ENCODE assay signal across 19 cellular contexts in the genomic region with DNA sequence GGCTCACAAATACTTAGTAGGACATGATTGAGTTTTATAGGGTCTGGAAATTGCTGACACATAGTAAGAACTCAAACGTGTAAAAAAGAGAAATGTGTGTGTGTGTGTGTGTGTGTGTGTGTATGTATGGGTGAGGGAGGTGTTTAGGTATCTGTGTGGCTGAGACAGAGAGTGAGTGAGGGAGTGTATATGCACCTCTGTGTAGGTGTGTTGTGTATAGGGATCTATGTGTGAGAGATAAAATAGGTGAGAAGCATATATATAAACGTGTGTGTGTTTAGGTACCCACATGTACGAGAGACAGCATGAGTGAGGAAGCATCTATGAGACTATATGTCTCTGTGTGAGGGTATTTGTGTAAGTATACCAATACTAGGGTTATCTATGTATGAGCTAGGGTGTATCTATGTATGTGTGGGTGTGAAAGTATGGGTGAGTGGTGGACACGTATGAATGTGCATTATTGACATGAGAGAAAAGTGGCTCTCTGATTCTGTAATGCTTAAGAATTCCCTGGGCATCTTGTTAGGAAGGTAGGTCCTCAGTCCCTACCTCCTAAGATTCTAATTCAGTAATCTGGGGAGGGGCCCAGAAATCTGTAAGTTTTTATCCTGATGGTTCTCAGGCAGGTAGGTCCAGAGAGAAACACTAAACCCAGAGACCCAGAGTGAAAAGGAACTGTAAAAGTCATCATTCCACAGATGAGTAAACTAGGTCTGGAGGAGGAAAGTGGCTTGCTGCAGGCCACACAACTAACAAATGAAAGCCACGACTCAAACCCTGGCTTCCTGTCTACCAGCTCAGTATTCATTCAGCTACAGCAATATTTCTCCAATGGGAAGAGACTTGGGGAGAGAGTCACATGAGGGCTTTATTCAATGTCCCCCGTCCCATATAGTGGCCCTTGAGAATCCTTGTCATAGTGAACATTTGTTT.
DNase-seq lines count a peak whose midpoint lies in the region; ATAC-seq lines count a peak whose summit lies in the region.
"Had no signal": no experiment of that assay in that cellular context is flagged by ENCODE, and none has a peak within 500 bp of the region (broad histone marks: within the 10 kb centered on the region; RNA-seq: fewer than 3 reads in every experiment).

No MANE protein-coding gene starts in this region.

- H3K4me3 Mint-ChIP-seq in activated naive CD8-positive, alpha-beta T cell treated with anti-CD3 and anti-CD28 coated beads, Interleukin-2, amount 50 U/mL, for 24 hours: no peak overlapping the region
- no peak overlapping the region for H3K4me3 Mint-ChIP-seq in activated naive CD8-positive, alpha-beta T cell treated with anti-CD3 and anti-CD28 coated beads for 36 hours
- H3K4me3 Mint-ChIP-seq in stimulated activated naive B cell treated with anti-CD40 and anti-IgM and Interleukin-4, amounts not matched to agents 10 μg/mL and 1 μg/mL and 100 μg/mL, for 72 hours: no peak overlapping the region
- H3K4me3 Mint-ChIP-seq: activated T-cell treated with anti-CD3 and anti-CD28 coated beads, Interleukin-2, amount 50 U/mL, for 4 hours; CD8-positive, alpha-beta T cell; naive B cell; T-helper 1 cell treated with Interleukin-12 subunit alpha and Interleukin-12 subunit beta and Interleukin-4 antibody, amounts not matched to agents 30 μg/mL and 1 μg/mL, for 36 hours had no signal

- intact Hi-C loops in left cardiac atrium (cut with DNase I): no loop called here

- ATAC-seq in activated naive CD8-positive, alpha-beta T cell treated with anti-CD3 and anti-CD28 coated beads, Interleukin-2, amount 50 U/mL, for 24 hours: peak; percentile 65
- peak; percentile 68 for ATAC-seq in GM21529 (IDR thresholded peaks at IDR 0.05; ENCODE audit: unreplicated experiment)
- peak; percentile 72 for ATAC-seq in HG03159 (IDR thresholded peaks at IDR 0.05; ENCODE audit: unreplicated experiment)
- ATAC-seq in stimulated activated naive B cell treated with anti-CD40 and anti-IgM and Interleukin-4, amounts not matched to agents 10 μg/mL and 1 μg/mL and 100 μg/mL, for 72 hours (replicated peaks): peak; percentile 23 to 68
- no peak for ATAC-seq in left cardiac atrium
- ATAC-seq: activated CD4-positive, CD25-positive, alpha-beta regulatory T cell treated with anti-CD3 and anti-CD28 coated beads, Interleukin-2, amount 50 U/mL, for 24 hours; CD8-positive, alpha-beta T cell had no signal

- no peak overlapping the region for H3K27ac Mint-ChIP-seq in activated naive CD8-positive, alpha-beta T cell treated with anti-CD3 and anti-CD28 coated beads, Interleukin-2, amount 50 U/mL, for 24 hours
- no peak overlapping the region for H3K27ac Mint-ChIP-seq in activated naive CD8-positive, alpha-beta T cell treated with anti-CD3 and anti-CD28 coated beads for 36 hours
- no peak overlapping the region for H3K27ac Mint-ChIP-seq in stimulated activated naive B cell treated with anti-CD40 and anti-IgM and Interleukin-4, amounts not matched to agents 10 μg/mL and 1 μg/mL and 100 μg/mL, for 72 hours
- H3K27ac Mint-ChIP-seq: CD8-positive, alpha-beta T cell; T-helper 1 cell treated with Interleukin-12 subunit alpha and Interleukin-12 subunit beta and Interleukin-4 antibody, amounts not matched to agents 30 μg/mL and 1 μg/mL, for 36 hours had no signal

- H3K9me3 Mint-ChIP-seq in activated naive CD8-positive, alpha-beta T cell treated with anti-CD3 and anti-CD28 coated beads, Interleukin-2, amount 50 U/mL, for 24 hours: no peaks in the 10 kb centered on the region
- H3K9me3 Mint-ChIP-seq in activated naive CD8-positive, alpha-beta T cell treated with anti-CD3 and anti-CD28 coated beads for 36 hours: peaks cover 1% of the 10 kb centered on the region
- H3K9me3 Mint-ChIP-seq in stimulated activated naive B cell treated with anti-CD40 and anti-IgM and Interleukin-4, amounts not matched to agents 10 μg/mL and 1 μg/mL and 100 μg/mL, for 72 hours: peaks cover 0 to 2% of the 10 kb centered on the region in 2 donors
- H3K9me3 Mint-ChIP-seq: activated T-cell treated with anti-CD3 and anti-CD28 coated beads, Interleukin-2, amount 50 U/mL, for 4 hours; CD8-positive, alpha-beta T cell; T-helper 1 cell treated with Interleukin-12 subunit alpha and Interleukin-12 subunit beta and Interleukin-4 antibody, amounts not matched to agents 30 μg/mL and 1 μg/mL, for 36 hours had no signal

- peaks cover 6% of the 10 kb centered on the region for H3K4me1 Mint-ChIP-seq in activated naive CD8-positive, alpha-beta T cell treated with anti-CD3 and anti-CD28 coated beads, Interleukin-2, amount 50 U/mL, for 24 hours
- H3K4me1 Mint-ChIP-seq in activated naive CD8-positive, alpha-beta T cell treated with anti-CD3 and anti-CD28 coated beads for 36 hours: peaks cover 8% of the 10 kb centered on the region
- H3K4me1 Mint-ChIP-seq in stimulated activated naive B cell treated with anti-CD40 and anti-IgM and Interleukin-4, amounts not matched to agents 10 μg/mL and 1 μg/mL and 100 μg/mL, for 72 hours: peaks cover 0 to 2% of the 10 kb centered on the region in 2 donors
- H3K4me1 Mint-ChIP-seq: naive B cell had no signal

- no peak for DNase-seq in activated naive CD8-positive, alpha-beta T cell treated with anti-CD3 and anti-CD28 coated beads, Interleukin-2, amount 50 U/mL, for 24 hours
- DNase-seq in activated naive CD8-positive, alpha-beta T cell treated with anti-CD3 and anti-CD28 coated beads for 36 hours: no peak
- no peak for DNase-seq in stimulated activated naive B cell treated with anti-CD40 and anti-IgM and Interleukin-4, amounts not matched to agents 10 μg/mL and 1 μg/mL and 100 μg/mL, for 72 hours
- DNase-seq in cerebellar nuclear complex (lab: John Stamatoyannopoulos, UW) (no peak), left cardiac atrium (no peak), globus pallidus (ENCODE audit: low spot score) (no peak)
- DNase-seq: activated T-cell treated with anti-CD3 and anti-CD28 coated beads, Interleukin-2, amount 50 U/mL, for 4 hours; amniotic stem cell; CD8-positive, alpha-beta T cell; GM23248; KBM-7; naive B cell; NCI-H1105; NCI-H345; Right ventricle myocardium superior had no signal

- peaks cover 8% of the 10 kb centered on the region for H3K27me3 Mint-ChIP-seq in activated naive CD8-positive, alpha-beta T cell treated with anti-CD3 and anti-CD28 coated beads, Interleukin-2, amount 50 U/mL, for 24 hours
- no peaks in the 10 kb centered on the region for H3K27me3 Mint-ChIP-seq in activated naive CD8-positive, alpha-beta T cell treated with anti-CD3 and anti-CD28 coated beads for 36 hours
- H3K27me3 Mint-ChIP-seq in stimulated activated naive B cell treated with anti-CD40 and anti-IgM and Interleukin-4, amounts not matched to agents 10 μg/mL and 1 μg/mL and 100 μg/mL, for 72 hours: peaks cover 0 to 5% of the 10 kb centered on the region in 2 donors

- no peaks in the 10 kb centered on the region for H3K36me3 Mint-ChIP-seq in activated naive CD8-positive, alpha-beta T cell treated with anti-CD3 and anti-CD28 coated beads, Interleukin-2, amount 50 U/mL, for 24 hours (ENCODE audit: low read depth)
- H3K36me3 Mint-ChIP-seq in activated naive CD8-positive, alpha-beta T cell treated with anti-CD3 and anti-CD28 coated beads for 36 hours: no peaks in the 10 kb centered on the region
- no peaks in the 10 kb centered on the region for H3K36me3 Mint-ChIP-seq in stimulated activated naive B cell treated with anti-CD40 and anti-IgM and Interleukin-4, amounts not matched to agents 10 μg/mL and 1 μg/mL and 100 μg/mL, for 72 hours
- H3K36me3 Mint-ChIP-seq: CD8-positive, alpha-beta T cell; naive B cell had no signal

Comparison
In these comparisons a context has a peak if more than half of its experiments do, and no peak if none do; other contexts are left out.
1. ATAC-seq: peak in activated naive CD8-positive, alpha-beta T cell treated with anti-CD3 and anti-CD28 coated beads, Interleukin-2, amount 50 U/mL, for 24 hours (single experiment), GM21529 (single experiment), HG03159 (single experiment) and stimulated activated naive B cell treated with anti-CD40 and anti-IgM and Interleukin-4, amounts not matched to agents 10 μg/mL and 1 μg/mL and 100 μg/mL, for 72 hours (2 of 2); none in left cardiac atrium (0 of 2).